8 cellular contexts compared by ENCODE assay signal in genomic region chr6:33204415-33205171, GRCh38. TPM values are rescaled to one million over a fixed set of nuclear protein-coding genes. Genes with fewer than 3 reads are reported as not detected.
DNase-seq lines count a peak whose midpoint lies in the region; ATAC-seq and TF ChIP-seq lines count a peak whose summit lies in the region.

Gene HSD17B8 (plus strand): TSS chr6:33204655. CDS start chr6:33204669, 14 bp downstream.

- peaks cover 61% of the 10 kb centered on the region for H3K4me1 Mint-ChIP-seq in activated CD4-positive, alpha-beta T cell treated with anti-CD3 and anti-CD28 coated beads, Interleukin-2, amount 10 ng/mL, durations not matched to agents 24 days and 14 days

- intact Hi-C loops in activated CD4-positive, alpha-beta T cell treated with anti-CD3 and anti-CD28 coated beads, Interleukin-2, amount 10 ng/mL, durations not matched to agents 24 days and 14 days (cut with micrococcal nuclease): loop anchor here (1.0 to 10.0 kb wide), 7 partner anchors 45 to 1470 kb away; partner anchors contain the start of genes AGPAT1, CLIC1, PSMB8 and RNF5
- intact Hi-C loops in colonic mucosa (cut with DNase I): no loop called here

- H3K27me3 Mint-ChIP-seq in activated CD4-positive, alpha-beta T cell treated with anti-CD3 and anti-CD28 coated beads, Interleukin-2, amount 10 ng/mL, durations not matched to agents 24 days and 14 days: no peaks in the 10 kb centered on the region

- no peak for TF ChIP-seq CTCF in colonic mucosa (IDR thresholded peaks at IDR 0.05)

- peak within 1 kb of the TSS; percentile 10 for H3K27ac ChIP-seq in colonic mucosa

- peak within 1 kb of the TSS; percentile 97 for H3K27ac Mint-ChIP-seq in activated CD4-positive, alpha-beta T cell treated with anti-CD3 and anti-CD28 coated beads, Interleukin-2, amount 10 ng/mL, durations not matched to agents 24 days and 14 days

- H3K9me3 Mint-ChIP-seq in activated CD4-positive, alpha-beta T cell treated with anti-CD3 and anti-CD28 coated beads, Interleukin-2, amount 10 ng/mL, durations not matched to agents 24 days and 14 days: no peaks in the 10 kb centered on the region

- H3K27me3 ChIP-seq in colonic mucosa: no peaks in the 10 kb centered on the region

- peaks cover 47% of the 10 kb centered on the region for H3K36me3 Mint-ChIP-seq in activated CD4-positive, alpha-beta T cell treated with anti-CD3 and anti-CD28 coated beads, Interleukin-2, amount 10 ng/mL, durations not matched to agents 24 days and 14 days (ENCODE audit: low read depth)

- H3K4me1 ChIP-seq in colonic mucosa: peaks cover 15% of the 10 kb centered on the region

- peak within 1 kb of the TSS; percentile 100 for H3K4me3 Mint-ChIP-seq in activated CD4-positive, alpha-beta T cell treated with anti-CD3 and anti-CD28 coated beads, Interleukin-2, amount 10 ng/mL, durations not matched to agents 24 days and 14 days

- H3K9me3 ChIP-seq in colonic mucosa: no peaks in the 10 kb centered on the region

- H3K9ac ChIP-seq in colonic mucosa (ENCODE audit: low read depth in 2 of 2, low read length in 2 of 2): peak within 1 kb of the TSS; percentile 87 to 93

- peak; percentile 40 for ATAC-seq in GM18861 (IDR thresholded peaks at IDR 0.05; ENCODE audit: unreplicated experiment)
- peak; percentile 27 for ATAC-seq in HG03196 (IDR thresholded peaks at IDR 0.05; ENCODE audit: unreplicated experiment)
- ATAC-seq in left lobe of liver: peak; percentile 69

- peak within 1 kb of the TSS; percentile 62 for H3K4me3 ChIP-seq in colonic mucosa

- H3K36me3 ChIP-seq in colonic mucosa: no peaks in the 10 kb centered on the region

- DNase-seq in 8988T: peak; percentile 56
- peak; percentile 94 for DNase-seq in NCI-H510A treated with DMSO at 0.1 percent for 48 hours (lab: John Stamatoyannopoulos, UW)
- peak; percentile 97 for DNase-seq in activated CD4-positive, alpha-beta T cell treated with anti-CD3 and anti-CD28 coated beads, Interleukin-2, amount 10 ng/mL, durations not matched to agents 24 days and 14 days
- DNase-seq in colonic mucosa: peak; percentile 98
- DNase-seq in left lobe of liver (ENCODE audit: low spot score): peak; percentile 95
- DNase-seq in stimulated activated CD4-positive, alpha-beta T cell treated with anti-CD3 and anti-CD28 coated beads, Interleukin-1b, Interleukin-23, amount 100 ng/mL, for 24 hours (ENCODE audit: low read depth in 4 of 4, low spot score in 1 of 4): peak; percentile 73 to 95 (median 85)

RNA-seq across cellular contexts. Expression of gene HSD17B8, which starts in this region (rescaled TPM):
- 18.2 and 18.3 TPM in 2 replicates for total RNA-seq in activated CD4-positive, alpha-beta T cell treated with anti-CD3 and anti-CD28 coated beads, Interleukin-2, amount 10 ng/mL, durations not matched to agents 24 days and 14 days
- 10 to 100 TPM; 13.0 to 23.7 TPM for total RNA-seq in colonic mucosa
- 40.3 TPM for total RNA-seq in left lobe of liver

Comparison
In these comparisons a context has a peak if more than half of its experiments do, and no peak if none do; other contexts are left out.
1. Peak in every context shown above with its lines: DNase-seq, ATAC-seq, H3K4me3 ChIP-seq and H3K27ac ChIP-seq.